8 cellular contexts compared by ENCODE assay signal in the genomic region with DNA sequence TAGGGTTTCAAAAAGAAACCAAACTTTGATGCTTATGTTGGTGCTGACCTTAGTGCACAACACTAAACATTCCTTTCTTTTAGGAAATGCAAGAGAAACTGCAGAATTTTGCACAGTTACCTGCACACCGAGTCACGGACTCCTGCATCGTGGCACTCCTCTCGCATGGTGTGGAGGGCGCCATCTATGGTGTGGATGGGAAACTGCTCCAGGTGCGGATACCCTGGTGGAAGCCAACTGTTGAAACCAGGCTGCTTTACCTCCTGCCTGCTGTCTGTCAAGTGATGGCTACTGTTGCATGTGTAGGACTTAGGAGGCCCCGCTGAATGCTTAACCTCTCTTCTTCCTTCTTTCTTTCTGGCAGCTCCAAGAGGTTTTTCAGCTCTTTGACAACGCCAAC. TPM values are rescaled to one million over a fixed set of nuclear protein-coding genes. Genes with fewer than 3 reads are reported as not detected.
A peak's percentile ranks its signal among the peaks of the same experiment; 100 is the strongest.
DNase-seq lines count a peak whose midpoint lies in the region; ATAC-seq and TF ChIP-seq lines count a peak whose summit lies in the region.

No MANE protein-coding gene starts in this region.

- H3K27me3 ChIP-seq in BE2C (no peaks in the 10 kb centered on the region), body of pancreas (no peaks in the 10 kb centered on the region), testis (no peaks in the 10 kb centered on the region)

- no peaks in the 10 kb centered on the region for H3K9me3 ChIP-seq in BE2C
- no peaks in the 10 kb centered on the region for H3K9me3 ChIP-seq in body of pancreas
- H3K9me3 ChIP-seq in testis, result no peaks in the 10 kb centered on the region

- 45 to 49% methylated on average over 8 of the region's 8 CpGs for WGBS in body of pancreas, 2 donors
- WGBS in testis, 2 donors, result 73 to 79% methylated on average over 8 of the region's 8 CpGs

- DNase-seq in BE2C (peak; percentile 55), T-helper 22 cell (ENCODE audit: low read depth) (peak; percentile 25), body of pancreas (peak; percentile 52 to 61 (median 54)), medulla oblongata (ENCODE audit: extremely low spot score) (peak; percentile 29), testis (peak; percentile 53), putamen (ENCODE audit: low spot score) (no peak), GM03348 (ENCODE audit: low spot score) (no peak)

- intact Hi-C loops in body of pancreas (cut with DNase I), result loop anchor here (5.0 kb wide), 1 partner anchor 58 kb away; no protein-coding TSS in a partner anchor
- intact Hi-C loops in testis (cut with DNase I; ENCODE audit: low total_unique reads), result no loop called here

- H3K36me3 ChIP-seq in BE2C (peaks cover 88% of the 10 kb centered on the region), body of pancreas (replicated peaks in 1 of 2; ENCODE audit: insufficient read depth in 1 of 2, low read depth in 2 of 2) (peaks cover 16 to 32% of the 10 kb centered on the region in 2 donors), testis (ENCODE audit: low read depth, missing control alignments) (no peaks in the 10 kb centered on the region)

- ATAC-seq in GM21717 (IDR thresholded peaks at IDR 0.05; ENCODE audit: unreplicated experiment) (peak; percentile 58), body of pancreas (peak; percentile 75)

- TF ChIP-seq POLR2A in body of pancreas (IDR thresholded peaks at IDR 0.05) (no peak), testis (IDR thresholded peaks at IDR 0.05) (no peak)

- H3K27ac ChIP-seq in body of pancreas, result no peak overlapping the region
- no peak overlapping the region for H3K27ac ChIP-seq in testis

- H3K4me1 ChIP-seq in BE2C (no peaks in the 10 kb centered on the region), body of pancreas (no peaks in the 10 kb centered on the region), testis (no peaks in the 10 kb centered on the region)

- H3K4me3 ChIP-seq in BE2C (ENCODE audit: low read depth, low read length) (no peak overlapping the region), body of pancreas (no peak overlapping the region), testis (no peak overlapping the region)

- TF ChIP-seq CTCF in BE2C (IDR thresholded peaks at IDR 0.05; ENCODE audit: low read depth, low read length), result peak; percentile 79
- peak; percentile 24 to 57 (median 52) for TF ChIP-seq CTCF in body of pancreas (IDR thresholded peaks at IDR 0.05)
- TF ChIP-seq CTCF in testis (IDR thresholded peaks at IDR 0.05), result peak in 1 of 3 experiments; percentile 37

RNA-seq across cellular contexts. Expression of gene CASP2, which starts 11.7 kb away (rescaled TPM):
- polyA plus RNA-seq in BE2C (2012; ENCODE audit: insufficient read depth, insufficient read length, low read depth), result 20.5 TPM
- 1 to 10 TPM; 4.6 to 9.3 TPM for total RNA-seq in body of pancreas
- total RNA-seq in testis, result 10 to 100 TPM; 23.6 to 26.5 TPM
- polyA plus RNA-seq in testis (ENCODE audit: insufficient read depth, low read depth, low replicate concordance), result 20.7 TPM

RNA-seq across cellular contexts. Expression of gene TMEM139, which starts 15.1 kb away (rescaled TPM):
- 0.94 TPM for polyA plus RNA-seq in BE2C (2012; ENCODE audit: insufficient read depth, insufficient read length, low read depth)
- total RNA-seq in body of pancreas (10 to 100 TPM; 13.2 to 23.9 TPM), testis (1 to 10 TPM; 1.1 to 2.2 TPM)
- polyA plus RNA-seq in testis (ENCODE audit: insufficient read depth, low read depth, low replicate concordance), result 5.3 TPM

RNA-seq across cellular contexts. Expression of gene CLCN1, which starts 16.1 kb away (rescaled TPM):
- polyA plus RNA-seq in BE2C (2012; ENCODE audit: insufficient read depth, insufficient read length, low read depth), result not detected
- not detected for total RNA-seq in body of pancreas
- total RNA-seq in testis, result 1 to 10 TPM; 1.1 to 1.4 TPM
- polyA plus RNA-seq in testis (ENCODE audit: insufficient read depth, low read depth, low replicate concordance), result 2.7 TPM

RNA-seq across cellular contexts. Expression of gene GSTK1, which starts 36.6 kb away (rescaled TPM):
- polyA plus RNA-seq in BE2C (2012; ENCODE audit: insufficient read depth, insufficient read length, low read depth), result 28.7 TPM
- total RNA-seq in body of pancreas, result 100 to 1,000 TPM in 1 of 2 donors, 10 to 100 TPM in 1; 75.8 to 109 TPM
- 100 to 1,000 TPM; 105 to 136 TPM for total RNA-seq in testis
- polyA plus RNA-seq in testis (ENCODE audit: insufficient read depth, low read depth, low replicate concordance), result 169 TPM

Comparison
In these comparisons a context has a peak if more than half of its experiments do, and no peak if none do; other contexts are left out.
1. DNase-seq: peak in BE2C (single experiment), T-helper 22 cell (single experiment), body of pancreas (4 of 4), medulla oblongata (single experiment) and testis (single experiment); none in putamen (single experiment) and GM03348 (single experiment).
2. RNA of gene TMEM139, which starts 15.1 kb away (total RNA-seq): 13.2 to 23.9 TPM in body of pancreas; 1.1 to 2.2 TPM in testis; every median in the first group is over 4 times any median in the second.